2 cellular contexts compared by ENCODE assay signal in the genomic region with DNA sequence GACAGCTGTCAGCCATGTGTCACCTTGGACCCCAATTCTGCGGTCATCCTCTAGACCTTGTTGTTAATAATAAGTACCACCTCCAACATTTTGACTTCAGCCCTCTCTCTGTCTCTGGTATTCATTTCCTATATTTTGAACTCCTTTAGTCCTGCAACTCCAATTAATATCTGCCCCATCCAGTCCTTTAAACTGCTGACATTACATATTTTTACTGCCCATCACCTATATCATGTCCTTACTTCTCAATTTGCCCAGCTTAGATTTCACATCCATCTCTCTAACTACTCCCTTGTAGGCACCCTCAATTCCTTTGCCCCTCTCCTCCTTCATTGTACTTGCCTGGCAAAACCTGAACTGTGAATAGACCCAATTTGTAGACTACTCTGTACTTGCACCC.
A peak's percentile ranks its signal among the peaks of the same experiment; 100 is the strongest.
TF ChIP-seq lines count a peak whose summit lies in the region.

No MANE protein-coding gene starts in this region.

TF ChIP-seq in HepG2, 621 proteins besides CTCF, POLR2A, EP300 and RAD21:
- peak; percentile 90 for TF ChIP-seq MAFF (IDR thresholded peaks at IDR 0.05; ENCODE audit: low read depth, low read length)
- TF ChIP-seq SYNCRIP (IDR thresholded peaks at IDR 0.05; ENCODE audit: insufficient read depth, low read depth, low read length), result no peak
- TF ChIP-seq MAFK (conservative IDR thresholded peaks at IDR 0.05 in 1 of 2, IDR thresholded peaks at IDR 0.05 in 1 of 2; ENCODE audit: low read length in 2 of 2), result peak; percentile 80 to 92
- TF ChIP-seq EZH2 (conservative IDR thresholded peaks at IDR 0.05; ENCODE audit: low read depth, low read length), result no peak

TF ChIP-seq in IMR-90, 13 proteins besides CTCF, POLR2A, EP300 and RAD21:
- no peak for TF ChIP-seq MAZ (IDR thresholded peaks at IDR 0.05; ENCODE audit: borderline replicate concordance, low read depth, low read length)
- no peak for TF ChIP-seq MXI1 (IDR thresholded peaks at IDR 0.05; ENCODE audit: borderline replicate concordance, low read depth, low read length)
- no peak for TF ChIP-seq SMC3 (IDR thresholded peaks at IDR 0.05; ENCODE audit: low read depth, low read length)
- TF ChIP-seq CEBPB (IDR thresholded peaks at IDR 0.05; ENCODE audit: low read depth, low read length), result no peak
- TF ChIP-seq CHD1 (IDR thresholded peaks at IDR 0.05; ENCODE audit: low read depth, low read length), result no peak
- TF ChIP-seq NFE2L2 (IDR thresholded peaks at IDR 0.05; ENCODE audit: low read depth, low read length), result no peak
- TF ChIP-seq MAFK (IDR thresholded peaks at IDR 0.05; ENCODE audit: low read depth, low read length), result peak; percentile 91
